ENCODE assay signal across 1 cellular context in the genomic region with DNA sequence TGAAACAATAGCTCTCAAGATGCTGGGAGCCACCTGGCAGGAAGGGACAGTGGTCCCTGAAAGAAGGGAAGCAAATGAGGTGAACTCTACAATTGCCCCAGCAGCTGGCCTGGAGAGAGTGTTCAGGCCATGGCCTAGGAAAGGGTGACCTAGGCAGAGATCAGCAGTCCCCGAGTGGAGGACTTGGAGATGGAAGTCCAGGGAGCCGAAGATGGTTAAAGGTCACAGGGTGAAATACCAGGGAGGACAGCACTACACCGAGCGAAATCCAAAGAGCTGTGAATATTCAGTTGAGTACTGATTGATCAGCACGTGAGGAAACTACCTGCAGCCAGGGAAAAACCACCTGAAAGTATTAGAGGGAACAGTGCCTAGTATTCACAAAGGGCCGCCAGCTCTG.
TF ChIP-seq lines count a peak whose summit lies in the region.

No MANE protein-coding gene starts in this region.

TF ChIP-seq in IMR-90, 13 proteins besides CTCF, POLR2A, EP300 and RAD21:
- TF ChIP-seq SMC3 (IDR thresholded peaks at IDR 0.05; ENCODE audit: low read depth, low read length) (no peak), MXI1 (IDR thresholded peaks at IDR 0.05; ENCODE audit: borderline replicate concordance, low read depth, low read length) (no peak), MAFK (IDR thresholded peaks at IDR 0.05; ENCODE audit: low read depth, low read length) (no peak), BHLHE40 (IDR thresholded peaks at IDR 0.05; ENCODE audit: low read depth, low read length) (no peak), FOS (IDR thresholded peaks at IDR 0.05; ENCODE audit: low read depth, low read length) (no peak)
- TF ChIP-seq, protein P1, sequence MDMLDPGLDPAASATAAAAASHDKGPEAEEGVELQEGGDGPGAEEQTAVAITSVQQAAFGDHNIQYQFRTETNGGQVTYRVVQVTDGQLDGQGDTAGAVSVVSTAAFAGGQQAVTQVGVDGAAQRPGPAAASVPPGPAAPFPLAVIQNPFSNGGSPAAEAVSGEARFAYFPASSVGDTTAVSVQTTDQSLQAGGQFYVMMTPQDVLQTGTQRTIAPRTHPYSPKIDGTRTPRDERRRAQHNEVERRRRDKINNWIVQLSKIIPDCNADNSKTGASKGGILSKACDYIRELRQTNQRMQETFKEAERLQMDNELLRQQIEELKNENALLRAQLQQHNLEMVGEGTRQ (IDR thresholded peaks at IDR 0.05; ENCODE audit: low read depth, low read length) = no peak
